Comparison of ENCODE assay signal across 7 cellular contexts in the genomic region with DNA sequence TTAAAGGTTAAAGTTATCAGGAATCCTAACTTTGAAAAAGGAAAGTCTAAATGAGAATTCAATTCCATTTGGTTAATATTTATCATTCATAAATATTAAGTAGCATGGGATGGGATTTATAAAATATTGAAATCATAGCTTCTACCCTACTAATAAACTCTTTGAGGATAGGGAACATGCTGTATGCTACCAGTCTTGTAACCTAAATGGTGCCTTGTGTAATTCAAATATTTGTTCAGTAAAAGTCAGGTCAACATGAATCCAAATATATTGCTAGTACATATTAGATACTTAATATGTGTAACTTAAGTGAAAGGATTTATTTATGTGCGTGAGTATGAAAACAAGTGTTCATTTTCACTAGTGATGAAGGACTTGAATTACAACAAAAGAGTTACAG.
"Had no signal": no experiment of that assay in that cellular context is flagged by ENCODE, and none has a peak within 500 bp of the region (broad histone marks: within the 10 kb centered on the region; RNA-seq: fewer than 3 reads in every experiment).

No MANE protein-coding gene starts in this region.

- H3K4me2 ChIP-seq: GM23338 had no signal

- H2AFZ ChIP-seq: GM23338 had no signal

- FAIRE-seq: H1, H54, HTR-8/SVneo had no signal

- DNase-seq: H9, HCEC 1CT, KBM-7 had no signal

- ATAC-seq: GM23338 had no signal

- H3K4me3 ChIP-seq: GM23338 had no signal
